Comparison of ENCODE assay signal across 31 cellular contexts in genomic region chr2:146890491-146890890, GRCh38.
"Had no signal": no experiment of that assay in that cellular context is flagged by ENCODE, and none has a peak within 500 bp of the region (broad histone marks: within the 10 kb centered on the region; RNA-seq: fewer than 3 reads in every experiment).

No MANE protein-coding gene starts in this region.

- H3K27me3 ChIP-seq: brain microvascular endothelial cell, dorsolateral prefrontal cortex, gastroesophageal sphincter, heart right ventricle, hepatocyte had no signal

- H3K27me3 Mint-ChIP-seq: activated CD4-positive, alpha-beta T cell treated with anti-CD3 and anti-CD28 coated beads, Interleukin-2, amount 10 ng/mL, durations not matched to agents 24 days and 14 days; activated CD8-positive, alpha-beta memory T cell treated with anti-CD3 and anti-CD28 coated beads, Interleukin-2, amount 10 ng/mL, durations not matched to agents 7 days and 5 days; activated naive CD4-positive, alpha-beta T cell treated with anti-CD3 and anti-CD28 coated beads, Interleukin-2, amount 10 ng/mL, durations not matched to agents 7 days and 5 days; activated naive CD8-positive, alpha-beta T cell treated with anti-CD3 and anti-CD28 coated beads, Interleukin-2, amount 10 ng/mL, durations not matched to agents 7 days and 5 days; central memory CD8-positive, alpha-beta T cell had no signal

- H3K4me3 ChIP-seq: dorsolateral prefrontal cortex, gastroesophageal sphincter, heart right ventricle, hepatocyte had no signal

- FAIRE-seq: astrocyte, bronchial epithelial cell, colon, endometrium had no signal

- H3K36me3 ChIP-seq: brain microvascular endothelial cell, gastroesophageal sphincter, heart right ventricle had no signal

- H3K9me3 ChIP-seq: gastroesophageal sphincter had no signal

- DNase-seq: activated CD4-positive, alpha-beta memory T cell treated with anti-CD3 and anti-CD28 coated beads for 36 hours; activated CD4-positive, alpha-beta T cell treated with anti-CD3 and anti-CD28 coated beads for 36 hours; activated CD4-positive, alpha-beta T cell treated with anti-CD3 and anti-CD28 coated beads, Interleukin-2, amount 10 ng/mL, durations not matched to agents 24 days and 14 days; activated CD4-positive, CD25-positive, alpha-beta regulatory T cell; activated CD4-positive, CD25-positive, alpha-beta regulatory T cell treated with anti-CD3 and anti-CD28 coated beads, Interleukin-2, amount 50 U/mL, for 72 hours; activated CD8-positive, alpha-beta memory T cell treated with anti-CD3 and anti-CD28 coated beads, Interleukin-2, amount 10 ng/mL, durations not matched to agents 7 days and 5 days; activated CD8-positive, alpha-beta memory T cell treated with anti-CD3 and anti-CD28 coated beads, Interleukin-2, amount 50 U/mL, for 4 hours; activated CD8-positive, alpha-beta T cell treated with anti-CD3 and anti-CD28 coated beads, Interleukin-2, amount 10 ng/mL, durations not matched to agents 7 days and 5 days; activated gamma-delta T cell; activated naive CD4-positive, alpha-beta T cell; activated naive CD4-positive, alpha-beta T cell treated with anti-CD3 and anti-CD28 coated beads, Interleukin-2, amount 10 ng/mL, durations not matched to agents 7 days and 5 days; activated naive CD8-positive, alpha-beta T cell treated with anti-CD3 and anti-CD28 coated beads, Interleukin-2, amount 10 ng/mL, durations not matched to agents 7 days and 5 days; activated T-cell treated with anti-CD3 and anti-CD28 coated beads, Interleukin-2, amount 50 U/mL, for 1 hour; activated T-cell treated with anti-CD3 and anti-CD28 coated beads, Interleukin-2, amount 50 U/mL, for 48 hours; amniotic stem cell; anterior cingulate cortex; brain microvascular endothelial cell; cortex of kidney; dorsolateral prefrontal cortex; foreskin melanocyte; heart right ventricle; T-helper 2 cell had no signal

- H3K27ac Mint-ChIP-seq: activated CD4-positive, alpha-beta memory T cell treated with anti-CD3 and anti-CD28 coated beads for 36 hours; activated CD4-positive, alpha-beta T cell treated with anti-CD3 and anti-CD28 coated beads for 36 hours; activated CD4-positive, alpha-beta T cell treated with anti-CD3 and anti-CD28 coated beads, Interleukin-2, amount 10 ng/mL, durations not matched to agents 24 days and 14 days; activated CD8-positive, alpha-beta memory T cell treated with anti-CD3 and anti-CD28 coated beads, Interleukin-2, amount 10 ng/mL, durations not matched to agents 7 days and 5 days; activated CD8-positive, alpha-beta T cell treated with anti-CD3 and anti-CD28 coated beads, Interleukin-2, amount 10 ng/mL, durations not matched to agents 7 days and 5 days; activated naive CD4-positive, alpha-beta T cell treated with anti-CD3 and anti-CD28 coated beads, Interleukin-2, amount 10 ng/mL, durations not matched to agents 7 days and 5 days; activated naive CD4-positive, alpha-beta T cell treated with anti-CD3 and anti-CD28 coated beads, Interleukin-2, amount 50 U/mL, for 72 hours; activated naive CD8-positive, alpha-beta T cell treated with anti-CD3 and anti-CD28 coated beads, Interleukin-2, amount 10 ng/mL, durations not matched to agents 7 days and 5 days had no signal

- H3K27ac ChIP-seq: brain microvascular endothelial cell, dorsolateral prefrontal cortex, gastroesophageal sphincter, heart right ventricle, hepatocyte had no signal

- H3K4me1 Mint-ChIP-seq: activated CD4-positive, alpha-beta T cell treated with anti-CD3 and anti-CD28 coated beads for 36 hours; activated CD4-positive, alpha-beta T cell treated with anti-CD3 and anti-CD28 coated beads, Interleukin-2, amount 10 ng/mL, durations not matched to agents 24 days and 14 days; activated CD8-positive, alpha-beta memory T cell treated with anti-CD3 and anti-CD28 coated beads, Interleukin-2, amount 10 ng/mL, durations not matched to agents 7 days and 5 days; activated naive CD4-positive, alpha-beta T cell treated with anti-CD3 and anti-CD28 coated beads, Interleukin-2, amount 10 ng/mL, durations not matched to agents 7 days and 5 days; activated naive CD8-positive, alpha-beta T cell treated with anti-CD3 and anti-CD28 coated beads, Interleukin-2, amount 10 ng/mL, durations not matched to agents 7 days and 5 days; central memory CD8-positive, alpha-beta T cell had no signal

- H3K9me3 Mint-ChIP-seq: activated CD4-positive, alpha-beta memory T cell treated with anti-CD3 and anti-CD28 coated beads for 36 hours; activated CD4-positive, alpha-beta T cell treated with anti-CD3 and anti-CD28 coated beads, Interleukin-2, amount 10 ng/mL, durations not matched to agents 24 days and 14 days; activated naive CD4-positive, alpha-beta T cell treated with anti-CD3 and anti-CD28 coated beads, Interleukin-2, amount 10 ng/mL, durations not matched to agents 7 days and 5 days; activated naive CD8-positive, alpha-beta T cell treated with anti-CD3 and anti-CD28 coated beads, Interleukin-2, amount 10 ng/mL, durations not matched to agents 7 days and 5 days had no signal

- H3K4me1 ChIP-seq: gastroesophageal sphincter, heart right ventricle had no signal

- H3K36me3 Mint-ChIP-seq: activated CD4-positive, alpha-beta memory T cell treated with anti-CD3 and anti-CD28 coated beads for 36 hours; activated CD8-positive, alpha-beta memory T cell treated with anti-CD3 and anti-CD28 coated beads, Interleukin-2, amount 10 ng/mL, durations not matched to agents 7 days and 5 days; activated naive CD4-positive, alpha-beta T cell treated with anti-CD3 and anti-CD28 coated beads, Interleukin-2, amount 10 ng/mL, durations not matched to agents 7 days and 5 days; activated naive CD4-positive, alpha-beta T cell treated with anti-CD3 and anti-CD28 coated beads, Interleukin-2, amount 50 U/mL, for 72 hours; activated naive CD8-positive, alpha-beta T cell treated with anti-CD3 and anti-CD28 coated beads, Interleukin-2, amount 10 ng/mL, durations not matched to agents 7 days and 5 days had no signal

- H3K79me2 ChIP-seq: hepatocyte had no signal

- H3K4me2 ChIP-seq: hepatocyte had no signal

- H2AFZ ChIP-seq: hepatocyte had no signal

- ATAC-seq: activated CD4-positive, alpha-beta T cell treated with anti-CD3 and anti-CD28 coated beads for 36 hours; activated CD8-positive, alpha-beta memory T cell treated with anti-CD3 and anti-CD28 coated beads, Interleukin-2, amount 10 ng/mL, durations not matched to agents 7 days and 5 days; activated CD8-positive, alpha-beta T cell treated with anti-CD3 and anti-CD28 coated beads, Interleukin-2, amount 10 ng/mL, durations not matched to agents 7 days and 5 days; activated naive CD4-positive, alpha-beta T cell treated with anti-CD3 and anti-CD28 coated beads, Interleukin-2, amount 50 U/mL, for 72 hours; esophagus mucosa; gastroesophageal sphincter; heart right ventricle had no signal

- H3K4me3 Mint-ChIP-seq: activated CD4-positive, alpha-beta memory T cell treated with anti-CD3 and anti-CD28 coated beads for 36 hours; activated CD4-positive, alpha-beta T cell treated with anti-CD3 and anti-CD28 coated beads for 36 hours; activated CD4-positive, alpha-beta T cell treated with anti-CD3 and anti-CD28 coated beads, Interleukin-2, amount 10 ng/mL, durations not matched to agents 24 days and 14 days; activated CD8-positive, alpha-beta memory T cell treated with anti-CD3 and anti-CD28 coated beads, Interleukin-2, amount 10 ng/mL, durations not matched to agents 7 days and 5 days; activated CD8-positive, alpha-beta T cell treated with anti-CD3 and anti-CD28 coated beads, Interleukin-2, amount 10 ng/mL, durations not matched to agents 7 days and 5 days; activated naive CD4-positive, alpha-beta T cell treated with anti-CD3 and anti-CD28 coated beads, Interleukin-2, amount 10 ng/mL, durations not matched to agents 7 days and 5 days; activated naive CD8-positive, alpha-beta T cell treated with anti-CD3 and anti-CD28 coated beads, Interleukin-2, amount 10 ng/mL, durations not matched to agents 7 days and 5 days; central memory CD8-positive, alpha-beta T cell had no signal
